In the genomic region with DNA sequence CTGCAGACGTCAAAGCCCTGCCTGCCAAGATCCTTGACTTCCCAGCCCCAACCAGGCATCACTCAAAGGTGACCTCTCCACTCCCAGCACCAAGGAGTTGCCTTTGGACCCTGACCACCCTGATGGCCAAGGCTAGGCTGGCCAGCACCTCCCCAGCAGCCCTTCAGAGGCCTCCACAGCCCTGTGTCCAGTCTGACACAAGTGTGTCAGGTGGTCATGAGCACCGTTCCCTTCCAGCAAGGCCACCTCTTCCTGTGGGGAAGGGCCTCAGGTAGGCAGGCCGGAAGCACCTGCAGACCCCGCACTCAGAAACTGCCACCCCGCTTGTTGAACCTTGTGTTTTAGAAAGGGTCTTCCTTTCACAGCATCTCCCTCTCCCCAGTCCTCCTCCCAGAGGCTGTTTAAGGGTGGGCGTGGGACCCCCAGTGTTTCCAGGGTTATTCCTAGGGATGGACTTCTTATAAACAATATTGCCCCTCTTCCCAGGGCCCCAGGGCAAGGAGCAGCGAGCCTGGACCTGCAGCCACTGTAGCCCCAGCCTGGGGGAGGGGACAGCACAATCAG, we compare ENCODE assay signal across 12 cellular contexts. TPM values are rescaled to one million over a fixed set of nuclear protein-coding genes. Genes with fewer than 3 reads are reported as not detected.
DNase-seq lines count a peak whose midpoint lies in the region; ATAC-seq, FAIRE-seq and TF ChIP-seq lines count a peak whose summit lies in the region.
"Had no signal": no experiment of that assay in that cellular context is flagged by ENCODE, and none has a peak within 500 bp of the region (broad histone marks: within the 10 kb centered on the region; RNA-seq: fewer than 3 reads in every experiment).

No MANE protein-coding gene starts in this region.

- no peak overlapping the region for H2AFZ ChIP-seq in HepG2 (ENCODE audit: low read length)

- peak overlapping the region in 1 of 3 experiments; percentile 68; a peak in 4 of 6 replicates for H3K4me3 ChIP-seq in HepG2 (replicated peaks in 1 of 3; ENCODE audit: insufficient read depth in 1 of 3, low read depth in 2 of 3, low read length in 3 of 3)
- no peak overlapping the region for H3K4me3 ChIP-seq in right lobe of liver

- H3K27ac ChIP-seq in HepG2 (ENCODE audit: extremely low read length, insufficient read depth, low read length) = no peak overlapping the region
- no peak overlapping the region for H3K27ac ChIP-seq in right lobe of liver

- ATAC-seq in HepG2 (no peak), right lobe of liver (no peak), naive B cell (ENCODE audit: low read depth in 2 of 2) (no peak), GM19467 (IDR thresholded peaks at IDR 0.05; ENCODE audit: unreplicated experiment) (no peak)
- ATAC-seq in central memory CD8-positive, alpha-beta T cell (replicated peaks; ENCODE audit: extremely low read depth, poor library complexity, severe bottlenecking) = no peak
- ATAC-seq: gastrocnemius medialis had no signal

- no TSS peak for BruUV-seq in HepG2 (replicated peaks; lab: Mats Ljungman, UMichigan)

- POLR2A ChIA-PET in HepG2 (lab: Yijun Ruan, JAX) = interaction anchor here (0.6 to 7.6 kb wide), 5 partner anchors 9 to 77 kb away, joined by 3 to 179 read pairs (median 10); a partner anchor contains a TSS

- 30% methylated on average over 6 of the region's 7 CpGs for WGBS in HepG2 (ENCODE audit: low lambda C conversion rate)
- WGBS in right lobe of liver (ENCODE audit: insufficient coverage, low coverage, low lambda C conversion rate, missing lambda C conversion rate) = no CpG with 5 or more reads among the region's 7 CpGs

- peak overlapping the region; percentile 65 for H3K4me3 Mint-ChIP-seq in central memory CD8-positive, alpha-beta T cell
- peak overlapping the region in 6 of 8 donors; percentile 6 to 88 (median 34) for H3K4me3 Mint-ChIP-seq in naive B cell

- peaks cover 16% of the 10 kb centered on the region for H3K4me1 Mint-ChIP-seq in central memory CD8-positive, alpha-beta T cell
- peaks cover 26 to 41% (median 29%) of the 10 kb centered on the region in 3 donors for H3K4me1 Mint-ChIP-seq in naive B cell

- peaks cover 6% of the 10 kb centered on the region for H3K36me3 Mint-ChIP-seq in central memory CD8-positive, alpha-beta T cell (ENCODE audit: insufficient read depth)
- no peaks in the 10 kb centered on the region for H3K36me3 Mint-ChIP-seq in naive B cell

- no peaks in the 10 kb centered on the region for H4K20me1 ChIP-seq in HepG2 (ENCODE audit: insufficient read depth, low read length)

- CTCF ChIA-PET in HepG2 (lab: Yijun Ruan, JAX; ENCODE audit: low intra/inter-chr PET ratio, low total read pairs) = no interaction called here

- H3K36me3 ChIP-seq in HepG2 (replicated peaks in 1 of 2; ENCODE audit: control insufficient read depth in 1 of 2, insufficient read depth in 2 of 2, low read length in 2 of 2) (no peaks in the 10 kb centered on the region), right lobe of liver (no peaks in the 10 kb centered on the region)
- H3K36me3 ChIP-seq: gastrocnemius medialis had no signal

- in situ Hi-C loops in HepG2 (cut with HindIII; ENCODE audit: extremely low pct_ligation_motif_present, low pct_unique_long_range_greater_than_20kb) = no loop called here

- TF ChIP-seq CTCF in HepG2 (CRISPR knock-in tag; IDR thresholded peaks at IDR 0.05) (no peak), right lobe of liver (IDR thresholded peaks at IDR 0.05) (no peak)

- TF ChIP-seq POLR2A in HepG2 (IDR thresholded peaks at IDR 0.05; ENCODE audit: insufficient read depth in 1 of 2, low read depth in 2 of 2, low read length in 2 of 2) (no peak), right lobe of liver (IDR thresholded peaks at IDR 0.05) (no peak)

- no peak overlapping the region; the same call in 1 of the 2 replicates for H3K9ac ChIP-seq in HepG2 (ENCODE audit: insufficient read depth, low read depth, low read length)

- peak overlapping the region; percentile 97 for H3K4me2 ChIP-seq in HepG2 (ENCODE audit: low read depth, low read length)

- no peaks in the 10 kb centered on the region; a peak in 1 of 5 replicates for H3K27me3 ChIP-seq in HepG2 (ENCODE audit: control insufficient read depth in 1 of 2, insufficient read depth in 2 of 2, low read length in 2 of 2)
- no peaks in the 10 kb centered on the region for H3K27me3 ChIP-seq in right lobe of liver
- H3K27me3 ChIP-seq: gastrocnemius medialis had no signal

- intact Hi-C loops in HepG2 (cut with micrococcal nuclease; ENCODE audit: unreplicated experiment) = loop anchor here (1.0 kb wide), 1 partner anchor 10 kb away; no protein-coding TSS in a partner anchor
- intact Hi-C loops in right lobe of liver (cut with DNase I) = no loop called here

- peaks cover 15% of the 10 kb centered on the region for H3K27me3 Mint-ChIP-seq in central memory CD8-positive, alpha-beta T cell
- no peaks in the 10 kb centered on the region for H3K27me3 Mint-ChIP-seq in naive B cell

- DNase-seq in HepG2 (ENCODE audit: low spot score) (no peak), right lobe of liver (no peak), naive B cell (no peak), NCI-H446 (lab: John Stamatoyannopoulos, UW) (no peak), Ammon's horn (ENCODE audit: low spot score) (no peak), hepatic stellate cell (ENCODE audit: low spot score) (no peak)
- DNase-seq in central memory CD8-positive, alpha-beta T cell (ENCODE audit: low spot score in 2 of 2) = no peak
- DNase-seq: activated CD4-positive, alpha-beta T cell treated with anti-CD3 and anti-CD28 coated beads, Interleukin-2, amount 50 U/mL, for 1 hour; activated T-cell treated with anti-CD3 and anti-CD28 coated beads, Interleukin-2, amount 50 U/mL, for 4 hours; gastrocnemius medialis; SIG-M5 had no signal

- H3K9me3 Mint-ChIP-seq in central memory CD8-positive, alpha-beta T cell = no peaks in the 10 kb centered on the region
- H3K9me3 Mint-ChIP-seq in naive B cell = peaks cover 3 to 14% (median 9%) of the 10 kb centered on the region in 7 donors
- H3K9me3 Mint-ChIP-seq: activated T-cell treated with anti-CD3 and anti-CD28 coated beads, Interleukin-2, amount 50 U/mL, for 4 hours had no signal

- TF ChIP-seq RAD21 in HepG2 (CRISPR knock-in tag; IDR thresholded peaks at IDR 0.05) = no peak

- H3K27ac Mint-ChIP-seq in central memory CD8-positive, alpha-beta T cell (ENCODE audit: low read depth) = no peak overlapping the region
- peak overlapping the region in 1 of 6 donors; percentile 55 for H3K27ac Mint-ChIP-seq in naive B cell

- no peaks in the 10 kb centered on the region for H3K79me2 ChIP-seq in HepG2 (ENCODE audit: insufficient read depth, low read length)

- FAIRE-seq in HepG2 (lab: Jason Lieb, UNC) = no peak

- no peak for TF ChIP-seq EP300 in HepG2 (IDR thresholded peaks at IDR 0.05; ENCODE audit: low read depth in 2 of 2, low read length in 2 of 2)
- TF ChIP-seq EP300 in HepG2 (CRISPR knock-in tag; IDR thresholded peaks at IDR 0.05; ENCODE audit: borderline replicate concordance) = no peak

- H3K4me1 ChIP-seq in HepG2 (ENCODE audit: insufficient read depth, low read length) (peaks cover 56% of the 10 kb centered on the region), right lobe of liver (peaks cover 0 to 41% (median 20%) of the 10 kb centered on the region in 4 donors)

- H3K9me3 ChIP-seq in HepG2 (ENCODE audit: low read length) = no peaks in the 10 kb centered on the region
- H3K9me3 ChIP-seq in right lobe of liver = no peaks in the 10 kb centered on the region
- H3K9me3 ChIP-seq: gastrocnemius medialis had no signal

RNA-seq across cellular contexts. Expression of a gene that starts 13.2 kb away (rescaled TPM):
- total RNA-seq in HepG2 (2016; rRNA removed; fragmentation: Illumina TruSeq; extraction: Trizol) (16.4 and 18.1 TPM in 2 replicates), right lobe of liver (10 to 100 TPM; 47.5 to 98.2 (median 71.4) TPM)
- 11.2 and 14.6 TPM in 2 replicates for total RNA-seq in HepG2 (2016; cell fraction: cytosol; rRNA removed; fragmentation: Illumina TruSeq; extraction: Trizol; ENCODE audit: low read depth)
- total RNA-seq in HepG2 (2016; cell fraction: insoluble cytoplasmic fraction; rRNA removed; fragmentation: Illumina TruSeq; extraction: Trizol) = 17.0 and 18.3 TPM in 2 replicates
- total RNA-seq in HepG2 (2016; cell fraction: membrane; rRNA removed; fragmentation: Illumina TruSeq; extraction: Trizol) = 23.4 and 24.7 TPM in 2 replicates
- 17.7 and 25.0 TPM in 2 replicates for total RNA-seq in HepG2 (2016; cell fraction: nucleus; rRNA removed; fragmentation: Illumina TruSeq; extraction: Trizol)
- polyA plus RNA-seq in HepG2 (2011; rRNA removed) (26.4 and 33.4 TPM in 2 replicates), naive B cell (ENCODE audit: low read depth in 6 of 6) (10 to 100 TPM in 1 of 6 donors, 1 to 10 TPM in 5; 2.8 to 10.2 (median 5.5) TPM)
- polyA plus RNA-seq in HepG2 (2011; cell fraction: cytosol; rRNA removed) = 14.8 and 26.4 TPM in 2 replicates
- 229 and 296 TPM in 2 replicates for polyA plus RNA-seq in HepG2 (2011; cell fraction: nucleus; rRNA removed)
- 28.4 and 33.9 TPM in 2 replicates for polyA plus RNA-seq in HepG2 (2012)
- 13.6 and 14.2 TPM in 2 replicates for polyA plus RNA-seq in HepG2 (2016; cell fraction: cytosol; fragmentation: Illumina TruSeq; extraction: Trizol; ENCODE audit: low read depth)
- polyA plus RNA-seq in HepG2 (2016; cell fraction: insoluble cytoplasmic fraction; fragmentation: Illumina TruSeq; extraction: Trizol; ENCODE audit: low read depth) = 20.2 and 25.5 TPM in 2 replicates
- polyA plus RNA-seq in HepG2 (2016; cell fraction: membrane; fragmentation: Illumina TruSeq; extraction: Trizol; ENCODE audit: low read depth) = 17.5 and 20.7 TPM in 2 replicates
- 61.5 and 67.7 TPM in 2 replicates for polyA plus RNA-seq in HepG2 (2016; cell fraction: nucleus; fragmentation: Illumina TruSeq; extraction: Trizol; ENCODE audit: insufficient read depth, low read depth)
- 34.0 and 46.7 TPM in 2 replicates for polyA minus RNA-seq in HepG2 (2011; rRNA and poly(A)+ RNA removed; ENCODE audit: low replicate concordance)
- polyA minus RNA-seq in HepG2 (2011; cell fraction: cytosol; rRNA and poly(A)+ RNA removed) = 23.8 and 25.1 TPM in 2 replicates
- polyA minus RNA-seq in HepG2 (2011; cell fraction: nucleus; rRNA and poly(A)+ RNA removed) = 29.2 and 32.3 TPM in 2 replicates

RNA-seq across cellular contexts. Expression of a gene that starts 47.8 kb away (rescaled TPM):
- total RNA-seq in HepG2 (2016; rRNA removed; fragmentation: Illumina TruSeq; extraction: Trizol) (0.98 and 1.0 TPM in 2 replicates), right lobe of liver (10 to 100 TPM in 5 of 6 experiments, 1 to 10 TPM in 1; 8.1 to 50.5 (median 36.8) TPM)
- 0.81 and 1.1 TPM in 2 replicates for total RNA-seq in HepG2 (2016; cell fraction: cytosol; rRNA removed; fragmentation: Illumina TruSeq; extraction: Trizol; ENCODE audit: low read depth)
- 0.56 and 1.3 TPM in 2 replicates for total RNA-seq in HepG2 (2016; cell fraction: insoluble cytoplasmic fraction; rRNA removed; fragmentation: Illumina TruSeq; extraction: Trizol)
- 1.6 and 1.9 TPM in 2 replicates for total RNA-seq in HepG2 (2016; cell fraction: membrane; rRNA removed; fragmentation: Illumina TruSeq; extraction: Trizol)
- 1.3 and 1.5 TPM in 2 replicates for total RNA-seq in HepG2 (2016; cell fraction: nucleus; rRNA removed; fragmentation: Illumina TruSeq; extraction: Trizol)
- polyA plus RNA-seq in HepG2 (2011; rRNA removed) (36.7 and 45.2 TPM in 2 replicates), naive B cell (ENCODE audit: low read depth in 6 of 6) (under 1 TPM in 2 of 6 donors, not detected in 4; 0.17 to 0.29 TPM)
- 20.7 and 22.4 TPM in 2 replicates for polyA plus RNA-seq in HepG2 (2011; cell fraction: cytosol; rRNA removed)
- 219 and 230 TPM in 2 replicates for polyA plus RNA-seq in HepG2 (2011; cell fraction: nucleus; rRNA removed)
- polyA plus RNA-seq in HepG2 (2012) = 37.3 and 46.9 TPM in 2 replicates
- polyA plus RNA-seq in HepG2 (2016; cell fraction: cytosol; fragmentation: Illumina TruSeq; extraction: Trizol; ENCODE audit: low read depth) = 0.70 and 1.5 TPM in 2 replicates
- 1.3 and 2.2 TPM in 2 replicates for polyA plus RNA-seq in HepG2 (2016; cell fraction: insoluble cytoplasmic fraction; fragmentation: Illumina TruSeq; extraction: Trizol; ENCODE audit: low read depth)
- polyA plus RNA-seq in HepG2 (2016; cell fraction: membrane; fragmentation: Illumina TruSeq; extraction: Trizol; ENCODE audit: low read depth) = 1.5 and 2.0 TPM in 2 replicates
- polyA plus RNA-seq in HepG2 (2016; cell fraction: nucleus; fragmentation: Illumina TruSeq; extraction: Trizol; ENCODE audit: insufficient read depth, low read depth) = 3.7 and 4.4 TPM in 2 replicates
- polyA minus RNA-seq in HepG2 (2011; rRNA and poly(A)+ RNA removed; ENCODE audit: low replicate concordance) = 12.3 and 14.1 TPM in 2 replicates
- 6.8 and 7.6 TPM in 2 replicates for polyA minus RNA-seq in HepG2 (2011; cell fraction: cytosol; rRNA and poly(A)+ RNA removed)
- polyA minus RNA-seq in HepG2 (2011; cell fraction: nucleus; rRNA and poly(A)+ RNA removed) = 30.6 and 31.2 TPM in 2 replicates
